ENCODE assay signal across 13 cellular contexts in the genomic region with DNA sequence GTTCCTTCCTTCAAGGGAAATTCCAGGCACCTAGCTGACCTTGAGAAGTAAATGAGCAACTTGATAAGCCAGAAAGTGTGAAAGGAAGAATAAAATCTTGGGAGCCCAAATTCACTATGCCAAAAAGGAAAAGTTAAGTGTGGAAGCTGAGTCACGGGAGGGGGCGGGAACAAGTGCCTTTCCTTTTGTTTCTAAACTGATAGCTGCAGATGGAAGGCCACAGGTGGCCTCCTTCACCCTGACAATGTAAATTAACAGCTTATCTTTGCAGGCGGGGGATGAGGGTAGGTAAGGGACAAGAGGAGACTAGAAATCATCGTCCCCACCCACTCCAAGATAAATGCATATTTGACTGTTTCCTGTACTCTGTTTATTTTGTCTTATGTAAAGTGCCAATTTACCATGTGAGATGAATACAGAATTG. TPM values are rescaled to one million over a fixed set of nuclear protein-coding genes. Genes with fewer than 3 reads are reported as not detected.
A peak's percentile ranks its signal among the peaks of the same experiment; 100 is the strongest.
DNase-seq lines count a peak whose midpoint lies in the region; ATAC-seq and TF ChIP-seq lines count a peak whose summit lies in the region.
"Had no signal": no experiment of that assay in that cellular context is flagged by ENCODE, and none has a peak within 500 bp of the region (broad histone marks: within the 10 kb centered on the region; RNA-seq: fewer than 3 reads in every experiment).

No MANE protein-coding gene starts in this region.

- CTCF ChIA-PET in PC-9 (lab: Charles Lee), result interaction anchor here (0.7 kb wide), 1 partner anchor 196 kb away, joined by 6 read pairs; no protein-coding TSS in a partner anchor

- POLR2A ChIA-PET in PC-9 (lab: Charles Lee; ENCODE audit: unreplicated experiment), result interaction anchor here (0.6 kb wide), 1 partner anchor 396 kb away, joined by 3 read pairs; no protein-coding TSS in a partner anchor

- no peak overlapping the region for H2AFZ ChIP-seq in PC-9

- H3K27me3 ChIP-seq in cardiac muscle cell (no peaks in the 10 kb centered on the region), PC-9 (ENCODE audit: insufficient read depth, low read depth) (no peaks in the 10 kb centered on the region)

- intact Hi-C loops in Right ventricle myocardium inferior (cut with DNase I), result no loop called here
- intact Hi-C loops in PC-9 (cut with micrococcal nuclease; ENCODE audit: unreplicated experiment), result no loop called here

- no TSS peak for BruUV-seq in PC-9 (replicated peaks; lab: Mats Ljungman, UMichigan)

- H3K79me2 ChIP-seq in PC-9 (ENCODE audit: low read depth), result no peaks in the 10 kb centered on the region

- TF ChIP-seq CTCF in cardiac muscle cell (IDR thresholded peaks at IDR 0.05; ENCODE audit: low read depth, low read length), result no peak
- TF ChIP-seq CTCF in PC-9 (conservative IDR thresholded peaks at IDR 0.05), result no peak

- H3K36me3 ChIP-seq in cardiac muscle cell, result no peaks in the 10 kb centered on the region
- no peaks in the 10 kb centered on the region for H3K36me3 ChIP-seq in PC-9 (ENCODE audit: low read depth)
- H3K36me3 ChIP-seq: neutrophil had no signal

- peak overlapping the region; percentile 38; the same call in 1 of the 2 replicates for H3K4me2 ChIP-seq in PC-9

- no peak overlapping the region for H3K4me3 ChIP-seq in cardiac muscle cell
- H3K4me3 ChIP-seq in PC-9, result no peak overlapping the region

- H3F3A ChIP-seq in PC-9 (ENCODE audit: insufficient read depth, low read depth), result peaks cover 37% of the 10 kb centered on the region; the same call in 1 of the 2 replicates

- H4K20me1 ChIP-seq in PC-9 (ENCODE audit: insufficient read depth), result no peaks in the 10 kb centered on the region

- no peak for ATAC-seq in Right ventricle myocardium inferior
- ATAC-seq in GM19467 (IDR thresholded peaks at IDR 0.05; ENCODE audit: unreplicated experiment), result no peak

- no peaks in the 10 kb centered on the region for H3K9me2 ChIP-seq in PC-9 (ENCODE audit: insufficient read depth)

- DNase-seq in cardiac muscle cell (ENCODE audit: low read depth in 1 of 2, low spot score in 1 of 2) (peak in 1 of 2 donors; percentile 30), Right ventricle myocardium inferior (ENCODE audit: missing footprints) (no peak), PC-9 (peak in 1 of 2 experiments; percentile 42), iPS-NIHi7 (ENCODE audit: extremely low spot score) (peak; percentile 71), NCI-H128 (lab: John Stamatoyannopoulos, UW; ENCODE audit: unreplicated experiment) (no peak), NCI-H774 (lab: John Stamatoyannopoulos, UW) (no peak), SIG-M5 (lab: John Stamatoyannopoulos, UW) (no peak)
- DNase-seq: central memory CD4-positive, alpha-beta T cell; stimulated activated CD4-positive, alpha-beta T cell treated with anti-CD3 and anti-CD28 coated beads, Interleukin-4, amount 100 ng/mL, for 4 hours had no signal

- peaks cover 10% of the 10 kb centered on the region for H3K4me1 ChIP-seq in cardiac muscle cell (ENCODE audit: low read depth)
- H3K4me1 ChIP-seq in PC-9 (replicated peaks; ENCODE audit: insufficient read depth), result peaks cover 46% of the 10 kb centered on the region

- H3K9me3 ChIP-seq in cardiac muscle cell (ENCODE audit: low read depth) (no peaks in the 10 kb centered on the region), PC-9 (ENCODE audit: insufficient read depth, low read depth) (no peaks in the 10 kb centered on the region)
- H3K9me3 ChIP-seq: neutrophil had no signal

- H3K27ac ChIP-seq in cardiac muscle cell (peak overlapping the region; percentile 40), PC-9 (peak overlapping the region; percentile 15; the same call in 1 of the 2 replicates)
- H3K27ac ChIP-seq: neutrophil had no signal

RNA-seq across cellular contexts. Expression of a gene that starts 36.4 kb away (rescaled TPM):
- total RNA-seq in cardiac muscle cell (not detected in 2 replicates), Right ventricle myocardium inferior (not detected), PC-9 (2021) (not detected in 2 replicates)
- polyA plus RNA-seq in cardiac muscle cell, result 0.42 TPM in 1 of 2 replicates, not detected in the other
- total RNA-seq: glomerular endothelial cell had no signal
- polyA plus RNA-seq: BJ had no signal
